18 cellular contexts compared by ENCODE assay signal in the genomic region with DNA sequence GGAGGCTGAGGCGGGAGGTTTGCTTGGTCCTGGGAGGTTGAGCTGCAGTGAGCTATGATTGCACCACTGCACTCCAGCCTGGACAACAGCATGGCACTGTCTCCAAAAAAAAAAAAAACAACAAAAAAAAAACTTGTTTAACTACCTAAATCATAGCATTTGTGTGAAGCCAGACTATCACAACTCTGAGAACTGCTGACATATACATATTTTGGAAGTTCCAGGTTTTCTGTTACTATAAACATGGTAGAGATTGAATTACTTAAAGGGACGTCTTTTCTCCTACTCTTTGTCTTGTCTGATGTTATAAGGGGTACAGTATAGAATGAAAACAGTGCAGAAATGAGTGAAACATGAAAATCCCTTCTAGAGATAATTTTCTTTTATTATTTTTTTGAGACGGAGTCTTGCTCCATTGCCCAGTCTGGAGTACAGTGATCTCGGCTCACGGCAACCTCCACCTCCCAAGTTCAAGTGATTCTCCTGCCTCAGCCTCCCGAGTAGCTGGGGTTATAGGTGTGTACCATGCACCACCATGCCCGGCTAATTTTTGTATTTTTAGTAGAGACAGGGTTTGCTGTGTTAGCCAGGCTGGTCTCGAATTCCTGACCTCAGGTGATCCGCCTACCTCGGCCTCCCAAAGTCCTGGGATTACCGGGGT. TPM values are rescaled to one million over a fixed set of nuclear protein-coding genes. Genes with fewer than 3 reads are reported as not detected.
DNase-seq lines count a peak whose midpoint lies in the region; ATAC-seq, FAIRE-seq and TF ChIP-seq lines count a peak whose summit lies in the region.
"Had no signal": no experiment of that assay in that cellular context is flagged by ENCODE, and none has a peak within 500 bp of the region (broad histone marks: within the 10 kb centered on the region; RNA-seq: fewer than 3 reads in every experiment).

No MANE protein-coding gene starts in this region.

- no peak for FAIRE-seq in HepG2 (lab: Jason Lieb, UNC)
- FAIRE-seq: D721Med, GM12891, GM18507, HTR-8/SVneo had no signal

- CTCF ChIA-PET in HepG2 (lab: Yijun Ruan, JAX; ENCODE audit: low intra/inter-chr PET ratio, low total read pairs): no interaction called here

- no peak overlapping the region for H2AFZ ChIP-seq in HepG2 (ENCODE audit: low read length)

- TF ChIP-seq POLR2A in HepG2 (IDR thresholded peaks at IDR 0.05; ENCODE audit: insufficient read depth in 1 of 2, low read depth in 2 of 2, low read length in 2 of 2): no peak
- no peak for TF ChIP-seq POLR2A in right lobe of liver (IDR thresholded peaks at IDR 0.05)
- TF ChIP-seq POLR2A in gastroesophageal sphincter (IDR thresholded peaks at IDR 0.05): no peak

- H3K4me1 ChIP-seq in HepG2 (ENCODE audit: insufficient read depth, low read length): peaks cover 40% of the 10 kb centered on the region
- no peaks in the 10 kb centered on the region for H3K4me1 ChIP-seq in right lobe of liver
- peaks cover 0 to 96% (median 30%) of the 10 kb centered on the region in 3 donors for H3K4me1 ChIP-seq in gastroesophageal sphincter
- H3K4me1 ChIP-seq: BLaER1 treated with 17β-estradiol and CSF1 and Interleukin-3, amounts not matched to agents 10 nM and 100 nM had no signal

- no peaks in the 10 kb centered on the region for H3K27me3 ChIP-seq in HepG2 (ENCODE audit: control insufficient read depth in 1 of 2, insufficient read depth in 2 of 2, low read length in 2 of 2)
- H3K27me3 ChIP-seq in right lobe of liver: no peaks in the 10 kb centered on the region
- no peaks in the 10 kb centered on the region for H3K27me3 ChIP-seq in gastroesophageal sphincter
- H3K27me3 ChIP-seq: BLaER1 treated with 17β-estradiol and CSF1 and Interleukin-3, amounts not matched to agents 10 nM and 100 nM had no signal

- no peak for TF ChIP-seq RAD21 in HepG2 (CRISPR knock-in tag; IDR thresholded peaks at IDR 0.05)

- H3K9me3 ChIP-seq in HepG2 (ENCODE audit: low read length): 0 out of 2 replicates have a peak, but pooled peaks cover 5% of the 10 kb centered on the region
- H3K9me3 ChIP-seq in right lobe of liver: no peaks in the 10 kb centered on the region
- no peaks in the 10 kb centered on the region for H3K9me3 ChIP-seq in T-helper 17 cell (ENCODE audit: control insufficient read depth, low read length, poor library complexity, severe bottlenecking)
- peaks cover 0 to 4% (median 0%) of the 10 kb centered on the region in 3 donors for H3K9me3 ChIP-seq in gastroesophageal sphincter

- in situ Hi-C loops in HepG2 (cut with HindIII; ENCODE audit: extremely low pct_ligation_motif_present, low pct_unique_long_range_greater_than_20kb): no loop called here

- TF ChIP-seq EP300 in HepG2 (IDR thresholded peaks at IDR 0.05; ENCODE audit: low read depth in 2 of 2, low read length in 2 of 2) (no peak), HepG2 (CRISPR knock-in tag; IDR thresholded peaks at IDR 0.05; ENCODE audit: borderline replicate concordance) (no peak), gastroesophageal sphincter (IDR thresholded peaks at IDR 0.05) (no peak)

- peak overlapping the region; percentile 66 for H3K27ac Mint-ChIP-seq in T-helper 17 cell

- H4K20me1 ChIP-seq in HepG2 (ENCODE audit: insufficient read depth, low read length): peaks cover 37% of the 10 kb centered on the region

- no peak overlapping the region for H3K4me3 Mint-ChIP-seq in T-helper 17 cell

- H3K4me1 Mint-ChIP-seq in T-helper 17 cell: peaks cover 19% of the 10 kb centered on the region

- H3K27ac ChIP-seq in HepG2 (ENCODE audit: extremely low read length, insufficient read depth, low read length) (no peak overlapping the region), right lobe of liver (no peak overlapping the region), gastroesophageal sphincter (peak overlapping the region in 3 of 4 donors; percentile 63 to 77 (median 71))
- H3K27ac ChIP-seq: BLaER1 treated with 17β-estradiol and CSF1 and Interleukin-3, amounts not matched to agents 10 nM and 100 nM had no signal

- H3K4me3 ChIP-seq in HepG2 (replicated peaks in 1 of 3; ENCODE audit: insufficient read depth in 1 of 3, low read depth in 2 of 3, low read length in 3 of 3) (no peak overlapping the region), right lobe of liver (no peak overlapping the region), gastroesophageal sphincter (no peak overlapping the region)
- H3K4me3 ChIP-seq: BLaER1 treated with 17β-estradiol and CSF1 and Interleukin-3, amounts not matched to agents 10 nM and 100 nM had no signal

- peaks cover 83% of the 10 kb centered on the region for H3K79me2 ChIP-seq in HepG2 (ENCODE audit: insufficient read depth, low read length)

- 95% methylated on average over 11 of the region's 11 CpGs for WGBS in HepG2 (ENCODE audit: low lambda C conversion rate)
- WGBS in right lobe of liver (ENCODE audit: insufficient coverage, low coverage, low lambda C conversion rate, missing lambda C conversion rate): 81% methylated on average over 11 of the region's 11 CpGs
- WGBS in gastroesophageal sphincter (ENCODE audit: low coverage in 1 of 2), 2 donors: 92% methylated on average over 8 to 11 of the region's 11 CpGs

- peaks cover 3 to 12% of the 10 kb centered on the region in 2 experiments; a peak in 4 of 5 replicates for H3K36me3 ChIP-seq in HepG2 (replicated peaks in 1 of 2; ENCODE audit: control insufficient read depth in 1 of 2, insufficient read depth in 2 of 2, low read length in 2 of 2)
- H3K36me3 ChIP-seq in right lobe of liver: no peaks in the 10 kb centered on the region
- peaks cover 0 to 14% of the 10 kb centered on the region in 2 donors for H3K36me3 ChIP-seq in gastroesophageal sphincter

- no peak overlapping the region for H3K4me2 ChIP-seq in HepG2 (ENCODE audit: low read depth, low read length)
- H3K4me2 ChIP-seq: BLaER1 treated with 17β-estradiol and CSF1 and Interleukin-3, amounts not matched to agents 10 nM and 100 nM had no signal

- no TSS peak for BruUV-seq in HepG2 (replicated peaks; lab: Mats Ljungman, UMichigan)

- DNase-seq in HepG2 (ENCODE audit: low spot score) (no peak), right lobe of liver (no peak), T-helper 17 cell (no peak), NCI-H146 (lab: John Stamatoyannopoulos, UW) (no peak), Ammon's horn (ENCODE audit: low spot score) (no peak)
- DNase-seq in activated effector memory CD4-positive, alpha-beta T cell treated with Interleukin-2 at 50 U/mL for 16 hours: no peak
- DNase-seq: NCI-H1105; NCI-H1694; NCI-H748 treated with DMSO at 0.1 percent for 48 hours; NK-92 treated with Interleukin-12 subunit alpha and Interleukin-12 subunit beta, amount 100 ng/mL, for 24 hours; SIG-M5 had no signal

- no peak for ATAC-seq in HepG2
- ATAC-seq in right lobe of liver: no peak
- ATAC-seq in T-helper 17 cell: no peak
- ATAC-seq in gastroesophageal sphincter: no peak
- no peak for ATAC-seq in GM19452 (IDR thresholded peaks at IDR 0.05; ENCODE audit: unreplicated experiment)

- POLR2A ChIA-PET in HepG2 (lab: Yijun Ruan, JAX): interaction anchor here (0.9 to 1.2 kb wide), 3 partner anchors 9 to 68 kb away, joined by 3 read pairs; no protein-coding TSS in a partner anchor

- no peak overlapping the region for H3K9ac ChIP-seq in HepG2 (ENCODE audit: insufficient read depth, low read depth, low read length)
- H3K9ac ChIP-seq: BLaER1 treated with 17β-estradiol and CSF1 and Interleukin-3, amounts not matched to agents 10 nM and 100 nM had no signal

- peaks cover 7% of the 10 kb centered on the region for H3K36me3 Mint-ChIP-seq in T-helper 17 cell (ENCODE audit: low read depth)

- intact Hi-C loops in HepG2 (cut with micrococcal nuclease; ENCODE audit: unreplicated experiment): no loop called here
- intact Hi-C loops in right lobe of liver (cut with DNase I): no loop called here

- H3K27me3 Mint-ChIP-seq in T-helper 17 cell: no peaks in the 10 kb centered on the region

- no peak for TF ChIP-seq CTCF in HepG2 (CRISPR knock-in tag; IDR thresholded peaks at IDR 0.05)
- no peak for TF ChIP-seq CTCF in right lobe of liver (IDR thresholded peaks at IDR 0.05)
- TF ChIP-seq CTCF in gastroesophageal sphincter (IDR thresholded peaks at IDR 0.05): no peak

TF ChIP-seq in HepG2, 621 proteins besides CTCF, POLR2A, EP300 and RAD21 (continues in another document):
- TF ChIP-seq NPAS2 (CRISPR knock-in tag; IDR thresholded peaks at IDR 0.05; ENCODE audit: borderline replicate concordance): no peak

RNA-seq across cellular contexts. Expression of gene ABCC1, which starts 18.4 kb away (rescaled TPM):
- 10.2 and 13.0 TPM in 2 replicates for total RNA-seq in HepG2 (2016; rRNA removed; fragmentation: Illumina TruSeq; extraction: Trizol)
- total RNA-seq in HepG2 (2016; cell fraction: cytosol; rRNA removed; fragmentation: Illumina TruSeq; extraction: Trizol; ENCODE audit: low read depth): 6.2 and 6.4 TPM in 2 replicates
- 8.4 and 12.8 TPM in 2 replicates for total RNA-seq in HepG2 (2016; cell fraction: insoluble cytoplasmic fraction; rRNA removed; fragmentation: Illumina TruSeq; extraction: Trizol)
- total RNA-seq in HepG2 (2016; cell fraction: membrane; rRNA removed; fragmentation: Illumina TruSeq; extraction: Trizol): 7.7 and 8.5 TPM in 2 replicates
- total RNA-seq in HepG2 (2016; cell fraction: nucleus; rRNA removed; fragmentation: Illumina TruSeq; extraction: Trizol): 23.8 and 28.6 TPM in 2 replicates
- 30.6 and 38.1 TPM in 2 replicates for polyA plus RNA-seq in HepG2 (2011; rRNA removed)
- polyA plus RNA-seq in HepG2 (2011; cell fraction: cytosol; rRNA removed): 14.1 and 14.7 TPM in 2 replicates
- polyA plus RNA-seq in HepG2 (2011; cell fraction: nucleus; rRNA removed): 110 and 133 TPM in 2 replicates
- 23.1 and 36.8 TPM in 2 replicates for polyA plus RNA-seq in HepG2 (2012)
- polyA plus RNA-seq in HepG2 (2016; cell fraction: cytosol; fragmentation: Illumina TruSeq; extraction: Trizol; ENCODE audit: low read depth): 1.3 TPM in 2 replicates
- 6.5 and 9.3 TPM in 2 replicates for polyA plus RNA-seq in HepG2 (2016; cell fraction: insoluble cytoplasmic fraction; fragmentation: Illumina TruSeq; extraction: Trizol; ENCODE audit: low read depth)
- 2.5 and 3.5 TPM in 2 replicates for polyA plus RNA-seq in HepG2 (2016; cell fraction: membrane; fragmentation: Illumina TruSeq; extraction: Trizol; ENCODE audit: low read depth)
- polyA plus RNA-seq in HepG2 (2016; cell fraction: nucleus; fragmentation: Illumina TruSeq; extraction: Trizol; ENCODE audit: insufficient read depth, low read depth): 47.8 and 49.6 TPM in 2 replicates
- polyA minus RNA-seq in HepG2 (2011; rRNA and poly(A)+ RNA removed; ENCODE audit: low replicate concordance): 87.8 and 152 TPM in 2 replicates
- polyA minus RNA-seq in HepG2 (2011; cell fraction: cytosol; rRNA and poly(A)+ RNA removed): 36.7 and 46.7 TPM in 2 replicates
- polyA minus RNA-seq in HepG2 (2011; cell fraction: nucleus; rRNA and poly(A)+ RNA removed): 61.3 and 64.6 TPM in 2 replicates
- total RNA-seq in right lobe of liver: 1 to 10 TPM; 1.9 to 6.7 (median 4.1) TPM
- total RNA-seq in T-helper 17 cell: 10 to 100 TPM; 66.0 to 67.0 TPM
- 100 to 1,000 TPM in 1 of 4 donors, 10 to 100 TPM in 3; 50.8 to 122 (median 63.1) TPM for total RNA-seq in gastroesophageal sphincter

Comparison
In these comparisons a context has a peak if more than half of its experiments do, and no peak if none do; other contexts are left out.
1. H3K27ac ChIP-seq: peak in gastroesophageal sphincter (3 of 4); none in HepG2 (single experiment) and right lobe of liver (0 of 3).